ENCODE assay signal across 17 cellular contexts in genomic region chr22:20585640-20586402, GRCh38.
"Had no signal": no experiment of that assay in that cellular context is flagged by ENCODE, and none has a peak within 500 bp of the region (broad histone marks: within the 10 kb centered on the region; RNA-seq: fewer than 3 reads in every experiment).

No MANE protein-coding gene starts in this region.

- ATAC-seq: activated CD4-positive, CD25-positive, alpha-beta regulatory T cell treated with anti-CD3 and anti-CD28 coated beads, Interleukin-2, amount 50 U/mL, for 24 hours; effector memory CD8-positive, alpha-beta T cell; gastroesophageal sphincter; left lung; natural killer cell; T-cell; upper lobe of right lung had no signal

- H3K27ac ChIP-seq: gastroesophageal sphincter, left lung, testis, upper lobe of right lung had no signal

- DNase-seq: activated CD4-positive, alpha-beta T cell treated with anti-CD3 and anti-CD28 coated beads, Interleukin-2, amount 50 U/mL, for 1 hour; activated effector memory CD4-positive, alpha-beta T cell treated with Interleukin-2 at 50 U/mL for 16 hours; activated naive CD8-positive, alpha-beta T cell treated with anti-CD3 and anti-CD28 coated beads for 36 hours; activated T-cell treated with anti-CD3 and anti-CD28 coated beads, Interleukin-2, amount 50 U/mL, for 24 hours; effector memory CD8-positive, alpha-beta T cell; mesenchymal stem cell; natural killer cell; stimulated activated CD4-positive, alpha-beta T cell treated with anti-CD3 and anti-CD28 coated beads, Interleukin-4, amount 100 ng/mL, for 4 hours; stimulated activated CD8-positive, alpha-beta memory T cell treated with anti-CD3 and anti-CD28 coated beads, Interleukin-4, amount 100 ng/mL, for 48 hours; T-cell; T-helper 9 cell; testis had no signal

- H3K9me3 ChIP-seq: gastroesophageal sphincter, left lung, testis, upper lobe of right lung had no signal

- H3K4me3 ChIP-seq: gastroesophageal sphincter, left lung, skin epidermis, testis, upper lobe of right lung had no signal

- H3K27me3 ChIP-seq: gastroesophageal sphincter, left lung, testis, upper lobe of right lung had no signal

- H3K4me1 ChIP-seq: gastroesophageal sphincter, left lung, testis, upper lobe of right lung had no signal
